1 cellular context compared by ENCODE assay signal in genomic region chr19:40716655-40717324, GRCh38.
A peak's percentile ranks its signal among the peaks of the same experiment; 100 is the strongest.
TF ChIP-seq lines count a peak whose summit lies in the region.

TSS of gene COQ8B (minus strand) at chr19:40716886. CDS start at chr19:40714632, 2,254 bp downstream.
TSS of gene ITPKC (plus strand) at chr19:40717112. CDS start at chr19:40717136, 24 bp downstream.

TF ChIP-seq in GM12878, 131 proteins besides CTCF, POLR2A, EP300 and RAD21 (continued from another document):
- peak; percentile 79; the same call in 1 of the 2 replicates for TF ChIP-seq ZBTB40 (IDR thresholded peaks at IDR 0.05; ENCODE audit: borderline replicate concordance)
- no peak for TF ChIP-seq SUPT20H (IDR thresholded peaks at IDR 0.05; ENCODE audit: borderline replicate concordance, control insufficient read depth, low read depth, low read length)
- TF ChIP-seq EGR1 (IDR thresholded peaks at IDR 0.05; ENCODE audit: borderline replicate concordance in 1 of 2, low read depth in 2 of 2, low read length in 2 of 2), result 0 out of 3 replicates have a peak, but pooled peaks of 1 of the 2 experiments have one; percentile 14
- TF ChIP-seq POLR2AphosphoS2 (IDR thresholded peaks at IDR 0.05; ENCODE audit: low read depth, low read length), result 0 out of 2 replicates have a peak, but pooled peaks have one; percentile 9
- no peak for TF ChIP-seq CEBPB (IDR thresholded peaks at IDR 0.05; ENCODE audit: borderline replicate concordance in 1 of 2, low read depth in 2 of 2, low read length in 2 of 2)
- TF ChIP-seq HDGF (IDR thresholded peaks at IDR 0.05), result peak; percentile 87
- TF ChIP-seq SP1 (IDR thresholded peaks at IDR 0.05; ENCODE audit: low read depth, low read length), result peak; percentile 73
- no peak for TF ChIP-seq RCOR1 (conservative IDR thresholded peaks at IDR 0.05; ENCODE audit: low read depth, low read length)
- TF ChIP-seq MEF2A (IDR thresholded peaks at IDR 0.05; ENCODE audit: insufficient read depth, low read depth, low read length), result no peak
- TF ChIP-seq ATF2 (IDR thresholded peaks at IDR 0.05; ENCODE audit: low read length), result no peak
- TF ChIP-seq BCLAF1 (IDR thresholded peaks at IDR 0.05), result 0 out of 2 replicates have a peak, but pooled peaks have one; percentile 46
- TF ChIP-seq CBFB (IDR thresholded peaks at IDR 0.05; ENCODE audit: low read depth), result 0 out of 2 replicates have a peak, but pooled peaks have one; percentile 56
- TF ChIP-seq RUNX3 (IDR thresholded peaks at IDR 0.05; ENCODE audit: low read length), result peak; percentile 25; the same call in 1 of the 2 replicates
- TF ChIP-seq SMAD1 (IDR thresholded peaks at IDR 0.05; ENCODE audit: low read depth, partially characterized antibody), result no peak
- no peak for TF ChIP-seq KLF5 (IDR thresholded peaks at IDR 0.05; ENCODE audit: partially characterized antibody)
- TF ChIP-seq FOXK2 (IDR thresholded peaks at IDR 0.05), result no peak
- TF ChIP-seq TCF3 (IDR thresholded peaks at IDR 0.05; ENCODE audit: borderline replicate concordance, insufficient read depth, low read depth, low read length), result no peak
- TF ChIP-seq MLLT1 (IDR thresholded peaks at IDR 0.05), result peak; percentile 47; the same call in 1 of the 2 replicates
- peak; percentile 65; the same call in 1 of the 2 replicates for TF ChIP-seq ZNF687 (IDR thresholded peaks at IDR 0.05)
- peak; percentile 90 for TF ChIP-seq CREM (IDR thresholded peaks at IDR 0.05; ENCODE audit: low read depth)
- no peak for TF ChIP-seq ATF3 (IDR thresholded peaks at IDR 0.05; ENCODE audit: borderline replicate concordance, extremely low read depth, low read depth, low read length)
- TF ChIP-seq BRCA1 (IDR thresholded peaks at IDR 0.05; ENCODE audit: low read depth, low read length), result no peak
- TF ChIP-seq RELA (IDR thresholded peaks at IDR 0.05; ENCODE audit: borderline replicate concordance, partially characterized antibody), result peak; percentile 85
- peak; percentile 55 for TF ChIP-seq NR2C1 (IDR thresholded peaks at IDR 0.05)
- peak; percentile 79 for TF ChIP-seq NBN (IDR thresholded peaks at IDR 0.05)
- TF ChIP-seq SKIL (IDR thresholded peaks at IDR 0.05; ENCODE audit: low read depth, poor library complexity, severe bottlenecking), result no peak
- TF ChIP-seq MXI1 (IDR thresholded peaks at IDR 0.05; ENCODE audit: low read depth, low read length), result peak; percentile 52
- peak; percentile 55; the same call in 1 of the 2 replicates for TF ChIP-seq ZNF217 (IDR thresholded peaks at IDR 0.05)
- TF ChIP-seq SIX5 (IDR thresholded peaks at IDR 0.05; ENCODE audit: low read depth, low read length, severe bottlenecking), result no peak
- 0 out of 2 replicates have a peak, but pooled peaks have one; percentile 7 for TF ChIP-seq TCF12 (IDR thresholded peaks at IDR 0.05; ENCODE audit: low read depth, low read length)
- TF ChIP-seq ZNF622 (IDR thresholded peaks at IDR 0.05), result no peak
- peak; percentile 79 for TF ChIP-seq SMARCA5 (IDR thresholded peaks at IDR 0.05)
- peak; percentile 63 to 84; a peak in 3 of 4 replicates for TF ChIP-seq BHLHE40 (IDR thresholded peaks at IDR 0.05; ENCODE audit: borderline replicate concordance in 1 of 2, low read depth in 2 of 2, low read length in 1 of 2)
- TF ChIP-seq DPF2 (IDR thresholded peaks at IDR 0.05), result peak; percentile 52; the same call in 1 of the 2 replicates
- peak; percentile 10; the same call in 1 of the 2 replicates for TF ChIP-seq TAF1 (IDR thresholded peaks at IDR 0.05; ENCODE audit: borderline replicate concordance, low read depth, low read length)
- peak; percentile 97 for TF ChIP-seq GATAD2B (conservative IDR thresholded peaks at IDR 0.05; ENCODE audit: low read depth)
- peak; percentile 93 for TF ChIP-seq CREB1 (IDR thresholded peaks at IDR 0.05; ENCODE audit: low read depth)
- peak; percentile 84 for TF ChIP-seq IKZF1 (conservative IDR thresholded peaks at IDR 0.05)
- no peak for TF ChIP-seq RBBP5 (conservative IDR thresholded peaks at IDR 0.05)
- TF ChIP-seq NR2F1 (conservative IDR thresholded peaks at IDR 0.05), result peak; percentile 71
- 0 out of 3 replicates have a peak, but pooled peaks have one; percentile 46 for TF ChIP-seq POU2F2 (IDR thresholded peaks at IDR 0.05; ENCODE audit: borderline replicate concordance, low read depth, low read length)
- no peak for TF ChIP-seq JUND (IDR thresholded peaks at IDR 0.05; ENCODE audit: low read depth, low read length)
- peak; percentile 41; the same call in 1 of the 2 replicates for TF ChIP-seq ATF7 (IDR thresholded peaks at IDR 0.05; ENCODE audit: low read depth)
- TF ChIP-seq MAX (IDR thresholded peaks at IDR 0.05; ENCODE audit: low read depth, low read length), result peak; percentile 24; the same call in 1 of the 2 replicates
